ENCODE assay signal across 22 cellular contexts in the genomic region with DNA sequence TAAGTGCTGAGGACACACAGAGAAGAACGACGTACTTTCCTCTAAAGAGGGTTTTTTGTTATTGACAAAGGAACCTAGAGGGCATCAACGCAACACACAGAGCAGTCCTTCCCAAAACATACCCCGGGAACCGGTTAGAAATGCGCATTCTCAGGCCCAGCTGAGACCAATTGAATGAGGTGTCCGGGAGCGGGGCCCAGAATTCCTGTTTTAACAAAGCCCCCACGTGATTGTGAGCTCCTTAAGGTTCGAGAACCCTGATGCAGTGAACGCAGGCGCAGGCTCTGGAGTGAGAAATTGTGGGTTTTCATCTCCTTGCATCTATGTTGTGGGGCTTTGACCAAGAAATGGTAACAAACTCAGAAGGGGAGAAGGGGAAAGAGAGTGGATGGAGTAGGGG. TPM values are rescaled to one million over a fixed set of nuclear protein-coding genes. Genes with fewer than 3 reads are reported as not detected.
DNase-seq lines count a peak whose midpoint lies in the region; ATAC-seq and TF ChIP-seq lines count a peak whose summit lies in the region.
"Had no signal": no experiment of that assay in that cellular context is flagged by ENCODE, and none has a peak within 500 bp of the region (broad histone marks: within the 10 kb centered on the region; RNA-seq: fewer than 3 reads in every experiment).

No MANE protein-coding gene starts in this region.

- peaks cover 12% of the 10 kb centered on the region for H3K4me1 Mint-ChIP-seq in GM23338
- no peaks in the 10 kb centered on the region for H3K4me1 Mint-ChIP-seq in MCF 10A (ENCODE audit: insufficient read depth, unreplicated experiment)

- peaks cover 9% of the 10 kb centered on the region for H3K4me1 ChIP-seq in GM23338 (ENCODE audit: insufficient read depth)
- H3K4me1 ChIP-seq in NT2/D1 (ENCODE audit: insufficient read depth, insufficient read length) = peaks cover 8% of the 10 kb centered on the region
- peaks cover 5% of the 10 kb centered on the region for H3K4me1 ChIP-seq in hepatocyte (ENCODE audit: insufficient read depth)
- peaks cover 5% of the 10 kb centered on the region for H3K4me1 ChIP-seq in osteoblast (ENCODE audit: insufficient read depth, low read length)
- peaks cover 3 to 29% (median 15%) of the 10 kb centered on the region in 4 donors for H3K4me1 ChIP-seq in transverse colon
- H3K4me1 ChIP-seq: SJSA1 had no signal

- no peak overlapping the region for H3K27ac ChIP-seq in GM23338 (ENCODE audit: low read depth)
- no peak overlapping the region for H3K27ac ChIP-seq in hepatocyte
- no peak overlapping the region for H3K27ac ChIP-seq in osteoblast (ENCODE audit: low read depth, low read length)
- no peak overlapping the region for H3K27ac ChIP-seq in transverse colon
- H3K27ac ChIP-seq: SJSA1 had no signal

- H3K36me3 Mint-ChIP-seq in GM23338 (ENCODE audit: low read depth) (peaks cover 11% of the 10 kb centered on the region; the same call in 2 of the 3 replicates), MCF 10A (ENCODE audit: insufficient read depth, unreplicated experiment) (no peaks in the 10 kb centered on the region)

- in situ Hi-C loops in transverse colon (cut with MboI; ENCODE audit: low pct_ligation_motif_present in 1 of 4, low pct_unique_long_range_greater_than_20kb in 1 of 4, low sequenced_read_pairs in 3 of 4) = no loop called here

- TF ChIP-seq EP300 in transverse colon (IDR thresholded peaks at IDR 0.05; ENCODE audit: low read depth) = no peak

- H3K4me2 ChIP-seq in GM23338 (peak overlapping the region; percentile 74), hepatocyte (peak overlapping the region; percentile 70), osteoblast (ENCODE audit: insufficient read depth, low read length) (no peak overlapping the region)

- BruUV-seq in MCF 10A (replicated peaks; lab: Mats Ljungman, UMichigan) = no TSS peak

- H3K9me3 ChIP-seq in NT2/D1 (ENCODE audit: insufficient read depth, low read length) (no peaks in the 10 kb centered on the region; the same call in 1 of the 2 replicates), hepatocyte (ENCODE audit: low read depth) (no peaks in the 10 kb centered on the region), osteoblast (ENCODE audit: low read depth, low read length) (no peaks in the 10 kb centered on the region), transverse colon (no peaks in the 10 kb centered on the region)
- H3K9me3 ChIP-seq: SJSA1 had no signal

- H3K27me3 Mint-ChIP-seq in GM23338 (ENCODE audit: insufficient read depth, low read depth, poor library complexity) (peaks cover 12% of the 10 kb centered on the region), MCF 10A (ENCODE audit: insufficient read depth, unreplicated experiment) (no peaks in the 10 kb centered on the region)

- H4K20me1 ChIP-seq in GM23338 (replicated peaks; ENCODE audit: insufficient read depth) = no peaks in the 10 kb centered on the region
- H4K20me1 ChIP-seq in hepatocyte (ENCODE audit: insufficient read depth, poor library complexity, severe bottlenecking) = no peaks in the 10 kb centered on the region
- H4K20me1 ChIP-seq in osteoblast (ENCODE audit: insufficient read depth, low read length) = no peaks in the 10 kb centered on the region

- intact Hi-C loops in transverse colon (cut with DNase I; ENCODE audit: low total_unique reads) = no loop called here
- intact Hi-C loops in MCF 10A (cut with micrococcal nuclease) = no loop called here
- intact Hi-C loops in head of caudate nucleus (cut with DNase I) = no loop called here

- TF ChIP-seq POLR2A in transverse colon (IDR thresholded peaks at IDR 0.05) = no peak

- H3K27me3 ChIP-seq in GM23338 (ENCODE audit: insufficient read depth) (peaks cover 48% of the 10 kb centered on the region), NT2/D1 (ENCODE audit: insufficient read depth, insufficient read length) (peaks cover 42% of the 10 kb centered on the region), hepatocyte (peaks cover 10% of the 10 kb centered on the region), osteoblast (ENCODE audit: insufficient read depth, low read length) (peaks cover 24% of the 10 kb centered on the region), transverse colon (peaks cover 21% of the 10 kb centered on the region)
- H3K27me3 ChIP-seq: SJSA1 had no signal

- peak overlapping the region; percentile 67 for H3K9ac ChIP-seq in NT2/D1 (ENCODE audit: insufficient read length, low read depth)

- TF ChIP-seq CTCF in GM23338 (conservative IDR thresholded peaks at IDR 0.05; ENCODE audit: low read depth in 2 of 2) = no peak
- TF ChIP-seq CTCF in hepatocyte (IDR thresholded peaks at IDR 0.05; ENCODE audit: poor library complexity) = no peak
- no peak for TF ChIP-seq CTCF in osteoblast (IDR thresholded peaks at IDR 0.05; ENCODE audit: extremely low read depth, low read depth, low read length)
- TF ChIP-seq CTCF in transverse colon (IDR thresholded peaks at IDR 0.05) = no peak
- TF ChIP-seq CTCF in MCF 10A (IDR thresholded peaks at IDR 0.05; ENCODE audit: unreplicated experiment) = no peak

- no peaks in the 10 kb centered on the region for H3K36me3 ChIP-seq in GM23338 (ENCODE audit: insufficient read depth)
- H3K36me3 ChIP-seq in NT2/D1 (ENCODE audit: insufficient read depth, insufficient read length, low read length) = no peaks in the 10 kb centered on the region
- H3K36me3 ChIP-seq in hepatocyte (replicated peaks; ENCODE audit: insufficient read depth, low read depth) = no peaks in the 10 kb centered on the region
- no peaks in the 10 kb centered on the region for H3K36me3 ChIP-seq in osteoblast (ENCODE audit: insufficient read depth, low read length)
- no peaks in the 10 kb centered on the region for H3K36me3 ChIP-seq in transverse colon
- H3K36me3 ChIP-seq: SJSA1 had no signal

- CTCF ChIA-PET in MCF 10A (lab: Yijun Ruan, JAX) = no interaction called here
- CTCF ChIA-PET in HEK293T (lab: Yijun Ruan, JAX) = no interaction called here

- H3K4me3 ChIP-seq in GM23338 (peak overlapping the region; percentile 48; the same call in 1 of the 2 replicates), NT2/D1 (ENCODE audit: insufficient read length, low read depth) (peak overlapping the region; percentile 44), hepatocyte (no peak overlapping the region), osteoblast (ENCODE audit: insufficient read depth, low read length) (no peak overlapping the region), transverse colon (no peak overlapping the region)
- H3K4me3 ChIP-seq: SJSA1 had no signal

- H2AFZ ChIP-seq in GM23338 (peak overlapping the region; percentile 66), hepatocyte (peak overlapping the region; percentile 27), osteoblast (ENCODE audit: low read length) (peak overlapping the region; percentile 15)

- DNase-seq in GM23338 (ENCODE audit: low spot score) (peak; percentile 60), NT2/D1 (ENCODE audit: low read depth, low spot score) (peak; percentile 52), hepatocyte (ENCODE audit: low spot score) (no peak), osteoblast (ENCODE audit: insufficient read length, low spot score, missing footprints) (no peak), transverse colon (no peak), MCF 10A (ENCODE audit: unreplicated experiment) (no peak), HEK293T (ENCODE audit: extremely low spot score) (no peak), head of caudate nucleus (no peak)
- DNase-seq: Calu3; DMS153; DND-41; IMR-90; KG1; MM.1S; NCI-H2029; NCI-H446 treated with DMSO at 0.1 percent for 48 hours; NCI-H526; NCI-H82; NK-92 treated with Interleukin-12 subunit alpha and Interleukin-12 subunit beta, amount 100 ng/mL, for 24 hours; Right ventricle myocardium superior; RPMI8226 had no signal

- ATAC-seq in GM23338 = peak; percentile 72

- POLR2A ChIA-PET in MCF 10A (lab: Yijun Ruan, JAX) = no interaction called here
- POLR2A ChIA-PET in HEK293T (lab: Yijun Ruan, JAX) = interaction anchor here (1.0 kb wide), 2 partner anchors 39 to 51 kb away, joined by 3 read pairs; a partner anchor contains a TSS

- H3K79me2 ChIP-seq in GM23338 (replicated peaks; ENCODE audit: insufficient read depth) = no peaks in the 10 kb centered on the region
- H3K79me2 ChIP-seq in hepatocyte = no peaks in the 10 kb centered on the region
- no peaks in the 10 kb centered on the region for H3K79me2 ChIP-seq in osteoblast (ENCODE audit: insufficient read depth, low read length)

- H3K27ac Mint-ChIP-seq in GM23338 = peak overlapping the region; percentile 42; the same call in 1 of the 2 replicates
- no peak overlapping the region for H3K27ac Mint-ChIP-seq in MCF 10A (ENCODE audit: low read depth, unreplicated experiment)

- H3K9me2 ChIP-seq in GM23338 (ENCODE audit: insufficient read depth) = no peaks in the 10 kb centered on the region
- H3K9me2 ChIP-seq in hepatocyte (replicated peaks; ENCODE audit: insufficient read depth) = no peaks in the 10 kb centered on the region

- H3K4me3 Mint-ChIP-seq in GM23338 = no peak overlapping the region
- H3K4me3 Mint-ChIP-seq in MCF 10A (ENCODE audit: unreplicated experiment) = no peak overlapping the region

- WGBS in hepatocyte (ENCODE audit: low lambda C conversion rate, missing lambda C conversion rate) = 66% methylated on average over 12 of the region's 12 CpGs
- WGBS in transverse colon (ENCODE audit: low coverage in 1 of 2), 2 donors = 68 to 73% methylated on average over 5 to 12 of the region's 12 CpGs

- H3K9me3 Mint-ChIP-seq in GM23338 = peaks cover 18% of the 10 kb centered on the region
- H3K9me3 Mint-ChIP-seq in MCF 10A (ENCODE audit: unreplicated experiment) = no peaks in the 10 kb centered on the region

- no peaks in the 10 kb centered on the region for H3F3A ChIP-seq in GM23338 (replicated peaks; ENCODE audit: low read depth)

TF ChIP-seq in GM23338, 12 proteins besides CTCF, POLR2A, EP300 and RAD21 (continues in another document):
- TF ChIP-seq POLR2AphosphoS5 (IDR thresholded peaks at IDR 0.05; ENCODE audit: low read depth) = no peak

TF ChIP-seq in HEK293T, 16 proteins besides CTCF, POLR2A, EP300 and RAD21 (continues in another document):
- TF ChIP-seq L3MBTL2 (conservative IDR thresholded peaks at IDR 0.05) = no peak
- TF ChIP-seq SP1 (IDR thresholded peaks at IDR 0.05) = no peak
- no peak for TF ChIP-seq ARNT (IDR thresholded peaks at IDR 0.05)
- no peak for TF ChIP-seq FOXA1 (IDR thresholded peaks at IDR 0.05)
- no peak for TF ChIP-seq FOXM1 (IDR thresholded peaks at IDR 0.05; ENCODE audit: borderline replicate concordance)
- TF ChIP-seq ZNF384 (IDR thresholded peaks at IDR 0.05) = no peak
- TF ChIP-seq CTBP1 (IDR thresholded peaks at IDR 0.05; ENCODE audit: borderline replicate concordance) = no peak
- TF ChIP-seq LEF1 (IDR thresholded peaks at IDR 0.05; ENCODE audit: borderline replicate concordance) = no peak
- TF ChIP-seq NFRKB (IDR thresholded peaks at IDR 0.05) = no peak
- TF ChIP-seq BHLHE40 (IDR thresholded peaks at IDR 0.05; ENCODE audit: borderline replicate concordance) = no peak
- TF ChIP-seq HDGF (IDR thresholded peaks at IDR 0.05; ENCODE audit: borderline replicate concordance) = no peak
- no peak for TF ChIP-seq SUZ12 (IDR thresholded peaks at IDR 0.05)

RNA-seq across cellular contexts. Expression of a gene that starts 51.0 kb away (rescaled TPM):
- total RNA-seq in GM23338 (2014; rRNA removed; shearing (Covaris generic)) = 0.24 and 0.35 TPM in 2 replicates
- polyA plus RNA-seq in GM23338 (2016; fragmentation: Nextera tagmentation; extraction: Ambion mirVana) (0.18 and 0.33 TPM in 2 replicates), hepatocyte (108 and 109 TPM in 2 replicates)
- total RNA-seq in hepatocyte (133 and 142 TPM in 2 replicates), osteoblast (11.9 and 14.1 TPM in 2 replicates), transverse colon (10 to 100 TPM in 1 of 4 donors, 1 to 10 TPM in 3; 2.8 to 11.9 (median 5.9) TPM), MCF 10A (2022) (6.6 and 8.0 TPM in 2 replicates)

Comparison
In these comparisons a context has a peak if more than half of its experiments do, and no peak if none do; other contexts are left out.
1. DNase-seq: peak in GM23338 (single experiment) and NT2/D1 (single experiment); none in hepatocyte (single experiment), osteoblast (single experiment), transverse colon (single experiment), MCF 10A (single experiment), HEK293T (single experiment) and head of caudate nucleus (0 of 42).
2. H2AFZ ChIP-seq: peak in every context shown above with its lines; median percentile 66 in GM23338; 27 in hepatocyte; 15 in osteoblast.
3. H3K4me3 ChIP-seq: peak in GM23338 (single experiment) and NT2/D1 (single experiment); none in hepatocyte (single experiment), osteoblast (single experiment) and transverse colon (0 of 4).